1 cellular context compared by ENCODE assay signal in genomic region chr5:173616577-173617118, GRCh38.
TF ChIP-seq lines count a peak whose summit lies in the region.

BOD1 (minus strand) TSS chr5:173616650; CDS start chr5:173616436, 214 bp downstream.

TF ChIP-seq in GM12878, 131 proteins besides CTCF, POLR2A, EP300 and RAD21 (continued from another document and continues in another):
- TF ChIP-seq IRF3 (IDR thresholded peaks at IDR 0.05) (no peak), USF2 (IDR thresholded peaks at IDR 0.05; ENCODE audit: borderline replicate concordance, low read depth, low read length) (peak; percentile 40; the same call in 1 of the 2 replicates), ATF3 (IDR thresholded peaks at IDR 0.05; ENCODE audit: borderline replicate concordance, extremely low read depth, low read depth, low read length) (peak; percentile 92; the same call in 1 of the 2 replicates), HSF1 (IDR thresholded peaks at IDR 0.05; ENCODE audit: low read depth, low read length) (0 out of 2 replicates have a peak, but pooled peaks have one; percentile 67), ZNF592 (IDR thresholded peaks at IDR 0.05) (no peak), ASH2L (IDR thresholded peaks at IDR 0.05; ENCODE audit: borderline replicate concordance, low read depth) (no peak), SMAD1 (IDR thresholded peaks at IDR 0.05; ENCODE audit: low read depth, partially characterized antibody) (no peak), TARDBP (IDR thresholded peaks at IDR 0.05; ENCODE audit: borderline replicate concordance) (peak; percentile 97), FOS (IDR thresholded peaks at IDR 0.05; ENCODE audit: borderline replicate concordance, extremely low read depth, insufficient read length) (no peak), RB1 (IDR thresholded peaks at IDR 0.05; ENCODE audit: borderline replicate concordance) (peak; percentile 19; the same call in 1 of the 2 replicates), TCF3 (IDR thresholded peaks at IDR 0.05; ENCODE audit: borderline replicate concordance, insufficient read depth, low read depth, low read length) (no peak), RCOR1 (conservative IDR thresholded peaks at IDR 0.05; ENCODE audit: low read depth, low read length) (peak; percentile 30; the same call in 1 of the 2 replicates), ZBTB40 (IDR thresholded peaks at IDR 0.05; ENCODE audit: borderline replicate concordance) (peak; percentile 68; the same call in 1 of the 2 replicates), CHD2 (IDR thresholded peaks at IDR 0.05; ENCODE audit: borderline replicate concordance, low read depth, low read length) (peak; percentile 87), HCFC1 (IDR thresholded peaks at IDR 0.05; ENCODE audit: low read length) (peak; percentile 98), CHD1 (IDR thresholded peaks at IDR 0.05; ENCODE audit: low read depth, low read length) (no peak), YBX1 (IDR thresholded peaks at IDR 0.05) (no peak), CBX5 (IDR thresholded peaks at IDR 0.05; ENCODE audit: low read depth) (no peak), NR2C1 (IDR thresholded peaks at IDR 0.05) (peak; percentile 95), FOXM1 (IDR thresholded peaks at IDR 0.05; ENCODE audit: low read depth, low read length) (no peak), ESRRA (IDR thresholded peaks at IDR 0.05; ENCODE audit: low read length) (peak; percentile 74; the same call in 1 of the 2 replicates), BCLAF1 (IDR thresholded peaks at IDR 0.05) (no peak), ZZZ3 (IDR thresholded peaks at IDR 0.05; ENCODE audit: control insufficient read depth, insufficient read length, low read depth) (no peak), ZNF622 (IDR thresholded peaks at IDR 0.05) (no peak), SP1 (IDR thresholded peaks at IDR 0.05; ENCODE audit: low read depth, low read length) (peak; percentile 22), SKIL (IDR thresholded peaks at IDR 0.05; ENCODE audit: low read depth, poor library complexity, severe bottlenecking) (peak; percentile 30), FOXK2 (IDR thresholded peaks at IDR 0.05) (no peak; the same call in 1 of the 2 replicates), ZBED1 (IDR thresholded peaks at IDR 0.05; ENCODE audit: borderline replicate concordance) (no peak), GABPA (IDR thresholded peaks at IDR 0.05; ENCODE audit: low read depth) (0 out of 2 replicates have a peak, but pooled peaks have one; percentile 51), MYB (IDR thresholded peaks at IDR 0.05; ENCODE audit: borderline replicate concordance, low read depth, low read length) (no peak), PBX3 (IDR thresholded peaks at IDR 0.05; ENCODE audit: insufficient replicate concordance, low read depth, low read length) (no peak), SIX5 (IDR thresholded peaks at IDR 0.05; ENCODE audit: low read depth, low read length, severe bottlenecking) (peak; percentile 99), HDAC6 (IDR thresholded peaks at IDR 0.05; ENCODE audit: unreplicated experiment) (no peak), YY1 (IDR thresholded peaks at IDR 0.05; ENCODE audit: low read depth, low read length) (peak; percentile 86), SRF (IDR thresholded peaks at IDR 0.05; ENCODE audit: low read depth in 2 of 2, low read length in 2 of 2) (peak in 1 of 2 experiments; percentile 79; a peak in 2 of 4 replicates), ZNF384 (IDR thresholded peaks at IDR 0.05; ENCODE audit: borderline replicate concordance, low read depth, low read length) (no peak), ETV6 (conservative IDR thresholded peaks at IDR 0.05 in 1 of 2, IDR thresholded peaks at IDR 0.05 in 1 of 2; ENCODE audit: borderline replicate concordance in 1 of 2, low read depth in 1 of 2) (no peak), ZNF207 (IDR thresholded peaks at IDR 0.05; ENCODE audit: borderline replicate concordance) (no peak), RUNX3 (IDR thresholded peaks at IDR 0.05; ENCODE audit: low read length) (peak; percentile 82), TBL1XR1 (IDR thresholded peaks at IDR 0.05; ENCODE audit: low read depth, low read length) (no peak), SUZ12 (IDR thresholded peaks at IDR 0.05; ENCODE audit: unreplicated experiment) (no peak), E2F4 (IDR thresholded peaks at IDR 0.05; ENCODE audit: low read depth, low read length) (no peak)
